Comparison of ENCODE assay signal across 9 cellular contexts in genomic region chr1:118987431-118988185, GRCh38. TPM values are rescaled to one million over a fixed set of nuclear protein-coding genes. Genes with fewer than 3 reads are reported as not detected.
DNase-seq lines count a peak whose midpoint lies in the region; ATAC-seq and TF ChIP-seq lines count a peak whose summit lies in the region.
"Had no signal": no experiment of that assay in that cellular context is flagged by ENCODE, and none has a peak within 500 bp of the region (broad histone marks: within the 10 kb centered on the region; RNA-seq: fewer than 3 reads in every experiment).

No MANE protein-coding gene starts in this region.

- H3K9me3 ChIP-seq in mucosa of descending colon = no peaks in the 10 kb centered on the region

- peaks cover 20% of the 10 kb centered on the region for H3K36me3 Mint-ChIP-seq in chondrocyte (ENCODE audit: low read depth)

- ATAC-seq in GM19467 (IDR thresholded peaks at IDR 0.05; ENCODE audit: unreplicated experiment) (peak; percentile 45), mucosa of descending colon (peak; percentile 36), GM18502 (IDR thresholded peaks at IDR 0.05; ENCODE audit: poor library complexity, unreplicated experiment) (no peak), HG02884 (IDR thresholded peaks at IDR 0.05; ENCODE audit: unreplicated experiment) (no peak)

- H3K9me3 Mint-ChIP-seq in chondrocyte (ENCODE audit: low read depth) = no peaks in the 10 kb centered on the region

- H3K4me1 ChIP-seq in mucosa of descending colon (ENCODE audit: low read depth) = peaks cover 18% of the 10 kb centered on the region

- H3K27me3 Mint-ChIP-seq in chondrocyte (ENCODE audit: low read depth) = peaks cover 10% of the 10 kb centered on the region

- intact Hi-C loops in mucosa of descending colon (cut with DNase I, micrococcal nuclease) = no loop called here

- peak overlapping the region; percentile 100 for H3K27ac Mint-ChIP-seq in chondrocyte (ENCODE audit: unreplicated experiment)

- TF ChIP-seq CTCF in AG10803 (conservative IDR thresholded peaks at IDR 0.05; ENCODE audit: low read length) = no peak
- TF ChIP-seq CTCF in chondrocyte (IDR thresholded peaks at IDR 0.05) = peak; percentile 26
- no peak for TF ChIP-seq CTCF in mucosa of descending colon (IDR thresholded peaks at IDR 0.05)

- peaks cover 61% of the 10 kb centered on the region for H3K4me1 Mint-ChIP-seq in chondrocyte (ENCODE audit: low read depth)

- H3K4me3 ChIP-seq in AG10803 (ENCODE audit: low read length) = peak overlapping the region; percentile 70
- H3K4me3 ChIP-seq in mucosa of descending colon = no peak overlapping the region

- H3K4me3 Mint-ChIP-seq in chondrocyte (ENCODE audit: unreplicated experiment) = peak overlapping the region; percentile 99

- DNase-seq in AG10803 (ENCODE audit: low read depth) = peak; percentile 54
- DNase-seq in chondrocyte (ENCODE audit: low spot score) = no peak
- no peak for DNase-seq in mucosa of descending colon
- DNase-seq in SKM-1 treated with dmso at 0.1 percent for 144 hours (lab: John Stamatoyannopoulos, UW; ENCODE audit: unreplicated experiment) = no peak
- DNase-seq in hypothalamus (lab: John Stamatoyannopoulos, UW) = no peak
- DNase-seq: amygdala had no signal

- H3K36me3 ChIP-seq in mucosa of descending colon (ENCODE audit: low read depth) = no peaks in the 10 kb centered on the region

RNA-seq across cellular contexts. Expression of gene TBX15, which starts 0.5 kb away (rescaled TPM):
- total RNA-seq in chondrocyte (4.9 to 41.0 TPM (median 37.9 TPM) in 3 replicates), mucosa of descending colon (not detected)

Comparison
In these comparisons a context has a peak if more than half of its experiments do, and no peak if none do; other contexts are left out.
1. ATAC-seq: peak in GM19467 (single experiment) and mucosa of descending colon (single experiment); none in GM18502 (single experiment) and HG02884 (single experiment).